Comparison of ENCODE assay signal across 26 cellular contexts in genomic region chr11:99671808-99672409, GRCh38.
"Had no signal": no experiment of that assay in that cellular context is flagged by ENCODE, and none has a peak within 500 bp of the region (broad histone marks: within the 10 kb centered on the region; RNA-seq: fewer than 3 reads in every experiment).

No MANE protein-coding gene starts in this region.

- H3K4me1 ChIP-seq: ascending aorta, breast epithelium had no signal

- H3K27me3 ChIP-seq: ascending aorta, breast epithelium, cardiac muscle cell, dorsolateral prefrontal cortex had no signal

- FAIRE-seq: frontal cortex had no signal

- H3K4me3 ChIP-seq: ascending aorta, breast epithelium, cardiac muscle cell, coronary artery, dorsolateral prefrontal cortex had no signal

- ATAC-seq: activated CD4-positive, alpha-beta T cell treated with anti-CD3 and anti-CD28 coated beads for 36 hours; activated naive CD4-positive, alpha-beta T cell treated with anti-CD3 and anti-CD28 coated beads, Interleukin-2, amount 50 U/mL, for 72 hours; activated T-cell treated with anti-CD3 and anti-CD28 coated beads, Interleukin-2, amount 50 U/mL, for 72 hours; esophagus mucosa had no signal

- H3K36me3 ChIP-seq: ascending aorta, breast epithelium, cardiac muscle cell had no signal

- H3K27ac ChIP-seq: ascending aorta, breast epithelium, cardiac muscle cell, coronary artery, dorsolateral prefrontal cortex had no signal

- H3K9me3 ChIP-seq: ascending aorta, breast epithelium had no signal

- DNase-seq: activated CD4-positive, alpha-beta memory T cell treated with anti-CD3 and anti-CD28 coated beads, Interleukin-2, amount 10 ng/mL, durations not matched to agents 7 days and 5 days; activated CD4-positive, alpha-beta T cell treated with anti-CD3 and anti-CD28 coated beads for 36 hours; activated CD4-positive, alpha-beta T cell treated with anti-CD3 and anti-CD28 coated beads, Interleukin-2, amount 10 ng/mL, durations not matched to agents 24 days and 14 days; activated CD4-positive, CD25-positive, alpha-beta regulatory T cell; activated CD4-positive, CD25-positive, alpha-beta regulatory T cell treated with anti-CD3 and anti-CD28 coated beads, Interleukin-2, amount 50 U/mL, for 72 hours; activated CD8-positive, alpha-beta memory T cell treated with anti-CD3 and anti-CD28 coated beads, Interleukin-2, amount 50 U/mL, for 48 hours; activated gamma-delta T cell; activated naive CD4-positive, alpha-beta T cell; activated naive CD4-positive, alpha-beta T cell treated with anti-CD3 and anti-CD28 coated beads, Interleukin-2, amount 10 ng/mL, durations not matched to agents 7 days and 5 days; activated naive CD8-positive, alpha-beta T cell treated with anti-CD3 and anti-CD28 coated beads, Interleukin-2, amount 10 ng/mL, durations not matched to agents 7 days and 5 days; activated T-cell treated with anti-CD3 and anti-CD28 coated beads for 4 hours; activated T-cell treated with anti-CD3 and anti-CD28 coated beads, Interleukin-2, amount 50 U/mL, for 24 hours; activated T-cell treated with anti-CD3 and anti-CD28 coated beads, Interleukin-2, amount 50 U/mL, for 72 hours; dorsolateral prefrontal cortex; effector memory CD4-positive, alpha-beta T cell; endodermal cell; foreskin fibroblast; head of caudate nucleus; T-helper 2 cell had no signal
